ENCODE assay signal across 18 cellular contexts in genomic region chr19:47306303-47306702, GRCh38. TPM values are rescaled to one million over a fixed set of nuclear protein-coding genes. Genes with fewer than 3 reads are reported as not detected.
"Had no signal": no experiment of that assay in that cellular context is flagged by ENCODE, and none has a peak within 500 bp of the region (broad histone marks: within the 10 kb centered on the region; RNA-seq: fewer than 3 reads in every experiment).

No MANE protein-coding gene starts in this region.

- H3K9me3 Mint-ChIP-seq: activated naive CD4-positive, alpha-beta T cell treated with anti-CD3 and anti-CD28 coated beads for 36 hours; activated naive CD8-positive, alpha-beta T cell treated with anti-CD3 and anti-CD28 coated beads, Interleukin-2, amount 50 U/mL, for 24 hours; activated T-helper 2 cell treated with anti-CD3 and anti-CD28 coated beads, Interferon-gamma antibody, Interleukin-2, Interleukin-4, amounts not matched to agents 10 μg/mL and 5 μg/mL and 100 μg/mL, durations not matched to agents 14 hours and 24 hours and 36 hours; endodermal cell; immature natural killer cell; natural killer cell treated with Interleukin-12 subunit alpha and Interleukin-12 subunit beta and Interleukin-15 and Interleukin-18, amount 100 ng/mL, for 72 hours; stimulated activated effector memory CD8-positive, alpha-beta T cell treated with anti-CD3 and anti-CD28 coated beads, Interleukin-12 subunit alpha, Interleukin-12 subunit beta, amount 100 ng/mL, for 72 hours had no signal

- H3K4me3 Mint-ChIP-seq: activated CD8-positive, alpha-beta memory T cell treated with anti-CD3 and anti-CD28 coated beads, Interleukin-2, amount 10 ng/mL, durations not matched to agents 7 days and 5 days; activated naive CD4-positive, alpha-beta T cell treated with anti-CD3 and anti-CD28 coated beads for 36 hours; activated naive CD8-positive, alpha-beta T cell treated with anti-CD3 and anti-CD28 coated beads, Interleukin-2, amount 50 U/mL, for 24 hours; endodermal cell; immature natural killer cell; natural killer cell treated with Interleukin-12 subunit alpha and Interleukin-12 subunit beta and Interleukin-15 and Interleukin-18, amount 100 ng/mL, for 72 hours; stimulated activated effector memory CD8-positive, alpha-beta T cell treated with anti-CD3 and anti-CD28 coated beads, Interleukin-12 subunit alpha, Interleukin-12 subunit beta, amount 100 ng/mL, for 72 hours had no signal

- H3K36me3 ChIP-seq: ascending aorta, thoracic aorta had no signal

- DNase-seq: activated CD4-positive, alpha-beta T cell treated with anti-CD3 and anti-CD28 coated beads for 1 hour; activated CD4-positive, alpha-beta T cell treated with anti-CD3 and anti-CD28 coated beads, Interleukin-2, amount 50 U/mL, for 48 hours; activated CD8-positive, alpha-beta memory T cell treated with anti-CD3 and anti-CD28 coated beads, Interleukin-2, amount 10 ng/mL, durations not matched to agents 7 days and 5 days; activated naive CD4-positive, alpha-beta T cell treated with anti-CD3 and anti-CD28 coated beads for 36 hours; activated naive CD8-positive, alpha-beta T cell treated with anti-CD3 and anti-CD28 coated beads, Interleukin-2, amount 50 U/mL, for 24 hours; activated T-cell treated with anti-CD3 and anti-CD28 coated beads, Interleukin-2, amount 50 U/mL, for 1 hour; dorsolateral prefrontal cortex; endodermal cell; head of caudate nucleus; immature natural killer cell; T-helper 1 cell; T1000 had no signal

- H3K27me3 ChIP-seq: ascending aorta had no signal

- H3K36me3 Mint-ChIP-seq: activated CD8-positive, alpha-beta memory T cell treated with anti-CD3 and anti-CD28 coated beads, Interleukin-2, amount 10 ng/mL, durations not matched to agents 7 days and 5 days; natural killer cell treated with Interleukin-12 subunit alpha and Interleukin-12 subunit beta and Interleukin-15 and Interleukin-18, amount 100 ng/mL, for 72 hours; stimulated activated effector memory CD8-positive, alpha-beta T cell treated with anti-CD3 and anti-CD28 coated beads, Interleukin-12 subunit alpha, Interleukin-12 subunit beta, amount 100 ng/mL, for 72 hours had no signal

- H3K9me3 ChIP-seq: ascending aorta, thoracic aorta had no signal

- H3K4me3 ChIP-seq: ascending aorta, thoracic aorta had no signal

- H3K27ac Mint-ChIP-seq: activated CD8-positive, alpha-beta memory T cell treated with anti-CD3 and anti-CD28 coated beads, Interleukin-2, amount 10 ng/mL, durations not matched to agents 7 days and 5 days; activated naive CD4-positive, alpha-beta T cell treated with anti-CD3 and anti-CD28 coated beads for 36 hours; activated naive CD8-positive, alpha-beta T cell treated with anti-CD3 and anti-CD28 coated beads, Interleukin-2, amount 50 U/mL, for 24 hours; activated T-helper 2 cell treated with anti-CD3 and anti-CD28 coated beads, Interferon-gamma antibody, Interleukin-2, Interleukin-4, amounts not matched to agents 10 μg/mL and 5 μg/mL and 100 μg/mL, durations not matched to agents 14 hours and 24 hours and 36 hours; endodermal cell; immature natural killer cell; natural killer cell treated with Interleukin-12 subunit alpha and Interleukin-12 subunit beta and Interleukin-15 and Interleukin-18, amount 100 ng/mL, for 72 hours; stimulated activated effector memory CD8-positive, alpha-beta T cell treated with anti-CD3 and anti-CD28 coated beads, Interleukin-12 subunit alpha, Interleukin-12 subunit beta, amount 100 ng/mL, for 72 hours had no signal

- H3K27ac ChIP-seq: ascending aorta, dorsolateral prefrontal cortex had no signal

- ATAC-seq: activated CD8-positive, alpha-beta memory T cell treated with anti-CD3 and anti-CD28 coated beads, Interleukin-2, amount 10 ng/mL, durations not matched to agents 7 days and 5 days; activated naive CD8-positive, alpha-beta T cell treated with anti-CD3 and anti-CD28 coated beads, Interleukin-2, amount 50 U/mL, for 24 hours; natural killer cell treated with Interleukin-12 subunit alpha and Interleukin-12 subunit beta and Interleukin-15 and Interleukin-18, amount 100 ng/mL, for 72 hours; stimulated activated effector memory CD8-positive, alpha-beta T cell treated with anti-CD3 and anti-CD28 coated beads, Interleukin-12 subunit alpha, Interleukin-12 subunit beta, amount 100 ng/mL, for 72 hours had no signal

RNA-seq across cellular contexts. Expression of gene C5AR1, which starts 3.4 kb away (rescaled TPM):
- total RNA-seq: epithelial cell of proximal tubule had no signal

RNA-seq across cellular contexts. Expression of gene C5AR2, which starts 25.7 kb away (rescaled TPM):
- total RNA-seq: activated naive CD4-positive, alpha-beta T cell treated with anti-CD3 and anti-CD28 coated beads for 36 hours; activated T-helper 2 cell treated with anti-CD3 and anti-CD28 coated beads, Interferon-gamma antibody, Interleukin-2, Interleukin-4, amounts not matched to agents 10 μg/mL and 5 μg/mL and 100 μg/mL, durations not matched to agents 14 hours and 24 hours and 36 hours; endodermal cell; epithelial cell of proximal tubule had no signal
